In genomic region chr19:50204081-50204428, GRCh38 we compare ENCODE assay signal across 13 cellular contexts. TPM values are rescaled to one million over a fixed set of nuclear protein-coding genes. Genes with fewer than 3 reads are reported as not detected.
DNase-seq lines count a peak whose midpoint lies in the region; TF ChIP-seq lines count a peak whose summit lies in the region.
"Had no signal": no experiment of that assay in that cellular context is flagged by ENCODE, and none has a peak within 500 bp of the region (broad histone marks: within the 10 kb centered on the region; RNA-seq: fewer than 3 reads in every experiment).

No MANE protein-coding gene starts in this region.

- H3K36me3 ChIP-seq in colonic mucosa (no peaks in the 10 kb centered on the region), stomach smooth muscle (ENCODE audit: control insufficient read depth in 2 of 2, insufficient read depth in 2 of 2, low read length in 2 of 2) (no peaks in the 10 kb centered on the region)
- H3K36me3 ChIP-seq: HAP-1 had no signal

- H3K27me3 Mint-ChIP-seq in mesothelial cell of epicardium (ENCODE audit: low read depth), result peaks cover 64% of the 10 kb centered on the region

- H3K4me3 ChIP-seq in colonic mucosa (peak overlapping the region; percentile 46), stomach smooth muscle (ENCODE audit: low read length in 2 of 2) (peak overlapping the region; percentile 40 to 57)
- H3K4me3 ChIP-seq: HAP-1 had no signal

- in situ Hi-C loops in ACHN (cut with HindIII; ENCODE audit: low pct_ligation_motif_present, low pct_unique_long_range_greater_than_20kb, low sequenced_read_pairs), result no loop called here

- intact Hi-C loops in colonic mucosa (cut with DNase I), result no loop called here

- H3K9me3 Mint-ChIP-seq in mesothelial cell of epicardium, result no peaks in the 10 kb centered on the region
- H3K9me3 Mint-ChIP-seq: natural killer cell treated with Interleukin-12 subunit alpha and Interleukin-12 subunit beta and Interleukin-15 and Interleukin-18, amount 100 ng/mL, for 72 hours had no signal

- peak; percentile 47 for DNase-seq in HT-29 (ENCODE audit: low spot score)
- no peak for DNase-seq in colonic mucosa
- DNase-seq in mesothelial cell of epicardium (ENCODE audit: low spot score in 2 of 2, unreplicated experiment in 2 of 2), result no peak
- no peak for DNase-seq in activated T-cell treated with anti-CD3 and anti-CD28 coated beads, Interleukin-2, amount 50 U/mL, for 1 hour
- no peak for DNase-seq in HEK293T (ENCODE audit: extremely low spot score)
- DNase-seq in NCI-H82 treated with DMSO at 0.1 percent for 48 hours (lab: John Stamatoyannopoulos, UW; ENCODE audit: unreplicated experiment), result no peak
- no peak for DNase-seq in ACHN
- DNase-seq: EL, RPMI8226, T1000 had no signal

- H3K27ac ChIP-seq in colonic mucosa (peak overlapping the region; percentile 88), stomach smooth muscle (ENCODE audit: low read length) (no peak overlapping the region)

- H3K9me3 ChIP-seq in colonic mucosa, result no peaks in the 10 kb centered on the region
- no peaks in the 10 kb centered on the region for H3K9me3 ChIP-seq in stomach smooth muscle (ENCODE audit: control insufficient read depth in 2 of 2, low read length in 2 of 2)
- H3K9me3 ChIP-seq: HAP-1 had no signal

- peaks cover 7% of the 10 kb centered on the region for H3K4me1 Mint-ChIP-seq in mesothelial cell of epicardium

- H3K4me3 Mint-ChIP-seq in mesothelial cell of epicardium, result peak overlapping the region; percentile 52
- H3K4me3 Mint-ChIP-seq: natural killer cell treated with Interleukin-12 subunit alpha and Interleukin-12 subunit beta and Interleukin-15 and Interleukin-18, amount 100 ng/mL, for 72 hours had no signal

- no peak for TF ChIP-seq CTCF in colonic mucosa (IDR thresholded peaks at IDR 0.05)
- TF ChIP-seq CTCF in mesothelial cell of epicardium (IDR thresholded peaks at IDR 0.05; ENCODE audit: unreplicated experiment), result no peak

- POLR2A ChIA-PET in HEK293T (lab: Yijun Ruan, JAX), result no interaction called here

- no peaks in the 10 kb centered on the region for H3K4me1 ChIP-seq in colonic mucosa
- peaks cover 12% of the 10 kb centered on the region for H3K4me1 ChIP-seq in stomach smooth muscle (ENCODE audit: control insufficient read depth, insufficient read depth, low read length)
- H3K4me1 ChIP-seq: HAP-1 had no signal

- peaks cover 11% of the 10 kb centered on the region for H3K27me3 ChIP-seq in colonic mucosa
- H3K27me3 ChIP-seq in stomach smooth muscle (ENCODE audit: control insufficient read depth in 1 of 2, insufficient read depth in 2 of 2, low read length in 2 of 2), result peaks cover 38 to 45% of the 10 kb centered on the region in 2 donors

- H3K27ac Mint-ChIP-seq in mesothelial cell of epicardium, result peak overlapping the region; percentile 39
- H3K27ac Mint-ChIP-seq: natural killer cell treated with Interleukin-12 subunit alpha and Interleukin-12 subunit beta and Interleukin-15 and Interleukin-18, amount 100 ng/mL, for 72 hours had no signal

- H3K9ac ChIP-seq in colonic mucosa (ENCODE audit: low read depth in 2 of 2, low read length in 2 of 2) (peak overlapping the region; percentile 86 to 89), stomach smooth muscle (ENCODE audit: low read length in 2 of 2) (no peak overlapping the region)

- CTCF ChIA-PET in HEK293T (lab: Yijun Ruan, JAX), result no interaction called here

- H3K36me3 Mint-ChIP-seq in mesothelial cell of epicardium, result no peaks in the 10 kb centered on the region
- H3K36me3 Mint-ChIP-seq: natural killer cell treated with Interleukin-12 subunit alpha and Interleukin-12 subunit beta and Interleukin-15 and Interleukin-18, amount 100 ng/mL, for 72 hours had no signal

TF ChIP-seq in HEK293T, 16 proteins besides CTCF, POLR2A, EP300 and RAD21:
- no peak for TF ChIP-seq LEF1 (IDR thresholded peaks at IDR 0.05; ENCODE audit: borderline replicate concordance)
- no peak for TF ChIP-seq FOXK2 (IDR thresholded peaks at IDR 0.05)
- TF ChIP-seq BHLHE40 (IDR thresholded peaks at IDR 0.05; ENCODE audit: borderline replicate concordance), result no peak
- TF ChIP-seq L3MBTL2 (conservative IDR thresholded peaks at IDR 0.05), result no peak
- TF ChIP-seq NFRKB (IDR thresholded peaks at IDR 0.05), result no peak
- TF ChIP-seq HDGF (IDR thresholded peaks at IDR 0.05; ENCODE audit: borderline replicate concordance), result no peak
- no peak for TF ChIP-seq CTBP1 (IDR thresholded peaks at IDR 0.05; ENCODE audit: borderline replicate concordance)
- no peak for TF ChIP-seq ELF4 (IDR thresholded peaks at IDR 0.05)
- no peak for TF ChIP-seq FOXA1 (IDR thresholded peaks at IDR 0.05)
- TF ChIP-seq PKNOX1 (IDR thresholded peaks at IDR 0.05), result no peak
- TF ChIP-seq SP1 (IDR thresholded peaks at IDR 0.05), result no peak
- TF ChIP-seq FOXM1 (IDR thresholded peaks at IDR 0.05; ENCODE audit: borderline replicate concordance), result no peak
- no peak for TF ChIP-seq SUZ12 (IDR thresholded peaks at IDR 0.05)
- TF ChIP-seq TARDBP (IDR thresholded peaks at IDR 0.05), result no peak
- TF ChIP-seq ZNF384 (IDR thresholded peaks at IDR 0.05), result no peak
- no peak for TF ChIP-seq ARNT (IDR thresholded peaks at IDR 0.05)

RNA-seq across cellular contexts. Expression of gene MYH14, which starts 0.6 kb away (rescaled TPM):
- 130 and 172 TPM in 2 replicates for total RNA-seq in HT-29 (2014; rRNA removed; shearing (Covaris generic))
- 100 to 1,000 TPM; 506 to 509 TPM for total RNA-seq in colonic mucosa
- 52.3 to 56.6 TPM (median 53.8 TPM) in 3 replicates for total RNA-seq in mesothelial cell of epicardium
- total RNA-seq: natural killer cell treated with Interleukin-12 subunit alpha and Interleukin-12 subunit beta and Interleukin-15 and Interleukin-18, amount 100 ng/mL, for 72 hours had no signal

RNA-seq across cellular contexts. Expression of gene IZUMO2, which starts 41.0 kb away (rescaled TPM):
- not detected in 2 replicates for total RNA-seq in HT-29 (2014; rRNA removed; shearing (Covaris generic))
- total RNA-seq in colonic mucosa (under 1 TPM in 1 of 2 donors, not detected in 1; 0.49 TPM), mesothelial cell of epicardium (not detected in 3 replicates)
- total RNA-seq: natural killer cell treated with Interleukin-12 subunit alpha and Interleukin-12 subunit beta and Interleukin-15 and Interleukin-18, amount 100 ng/mL, for 72 hours had no signal

Comparison
In these comparisons a context has a peak if more than half of its experiments do, and no peak if none do; other contexts are left out.
1. H3K9ac ChIP-seq: peak in colonic mucosa (2 of 2); none in stomach smooth muscle (0 of 2).